ENCODE assay signal across 16 cellular contexts in genomic region chr2:1696472-1696871, GRCh38. TPM values are rescaled to one million over a fixed set of nuclear protein-coding genes. Genes with fewer than 3 reads are reported as not detected.
A peak's percentile ranks its signal among the peaks of the same experiment; 100 is the strongest.
DNase-seq lines count a peak whose midpoint lies in the region; ATAC-seq and TF ChIP-seq lines count a peak whose summit lies in the region.
"Had no signal": no experiment of that assay in that cellular context is flagged by ENCODE, and none has a peak within 500 bp of the region (broad histone marks: within the 10 kb centered on the region; RNA-seq: fewer than 3 reads in every experiment).

No MANE protein-coding gene starts in this region.

- no peaks in the 10 kb centered on the region for H3K27me3 Mint-ChIP-seq in endodermal cell (ENCODE audit: insufficient read depth)
- H3K27me3 Mint-ChIP-seq in activated CD8-positive, alpha-beta T cell treated with anti-CD3 and anti-CD28 coated beads for 36 hours: no peaks in the 10 kb centered on the region
- H3K27me3 Mint-ChIP-seq: CD4-positive, alpha-beta T cell had no signal

- DNase-seq in Panc1 (ENCODE audit: low read depth, low spot score) (no peak), endodermal cell (no peak), osteoblast (ENCODE audit: insufficient read length, low spot score, missing footprints) (peak; percentile 48), epidermal melanocyte (ENCODE audit: insufficient read length, low spot score) (no peak), SK-N-DZ (ENCODE audit: low spot score) (no peak), dedifferentiated amniotic fluid mesenchymal stem cell (ENCODE audit: extremely low spot score) (no peak)
- DNase-seq in activated CD8-positive, alpha-beta T cell treated with anti-CD3 and anti-CD28 coated beads for 36 hours: no peak
- DNase-seq: AML-193; Caco-2; CD4-positive, alpha-beta T cell; DMS153; DMS79; GDM1; GOT3; H9 had no signal

- no peak overlapping the region for H3K9ac ChIP-seq in endodermal cell (ENCODE audit: extremely low read depth, low read length, poor library complexity, severe bottlenecking)

- BruUV-seq in Panc1 (replicated peaks; lab: Mats Ljungman, UMichigan): no TSS peak

- peak overlapping the region; percentile 16 for H3K27ac Mint-ChIP-seq in endodermal cell
- no peak overlapping the region for H3K27ac Mint-ChIP-seq in activated CD8-positive, alpha-beta T cell treated with anti-CD3 and anti-CD28 coated beads for 36 hours
- H3K27ac Mint-ChIP-seq: CD4-positive, alpha-beta T cell; H9 had no signal

- POLR2A ChIA-PET in Panc1 (lab: Charles Lee): no interaction called here
- POLR2A ChIA-PET in activated CD8-positive, alpha-beta T cell treated with anti-CD3 and anti-CD28 coated beads for 36 hours (lab: Charles Lee): no interaction called here

- WGBS in endodermal cell (ENCODE audit: insufficient coverage in 1 of 2, insufficient read length in 1 of 2), 2 experiments: 95 to 100% methylated on average over 2 to 3 of the region's 3 CpGs

- peak overlapping the region; percentile 45; the same call in 1 of the 2 replicates for H3K27ac ChIP-seq in Panc1 (ENCODE audit: low read length)
- no peak overlapping the region for H3K27ac ChIP-seq in endodermal cell (ENCODE audit: low read depth, low read length)
- H3K27ac ChIP-seq in osteoblast (ENCODE audit: low read depth, low read length): no peak overlapping the region
- H3K27ac ChIP-seq: C4-2B had no signal

- peaks cover 17% of the 10 kb centered on the region for H3K36me3 Mint-ChIP-seq in endodermal cell (ENCODE audit: low read depth)
- no peaks in the 10 kb centered on the region for H3K36me3 Mint-ChIP-seq in activated CD8-positive, alpha-beta T cell treated with anti-CD3 and anti-CD28 coated beads for 36 hours (ENCODE audit: low read depth)

- H3K9me3 ChIP-seq in Panc1 (ENCODE audit: control insufficient read depth, insufficient read depth, low read depth, low read length) (no peaks in the 10 kb centered on the region), endodermal cell (ENCODE audit: control insufficient read depth, low read length) (no peaks in the 10 kb centered on the region), osteoblast (ENCODE audit: low read depth, low read length) (no peaks in the 10 kb centered on the region)
- H3K9me3 ChIP-seq: Caco-2 had no signal

- no peaks in the 10 kb centered on the region for H3K36me3 ChIP-seq in Panc1 (ENCODE audit: control insufficient read depth, insufficient read depth, low read length)
- peaks cover 23% of the 10 kb centered on the region for H3K36me3 ChIP-seq in endodermal cell (ENCODE audit: control insufficient read depth, insufficient read depth, low read length)
- H3K36me3 ChIP-seq in osteoblast (ENCODE audit: insufficient read depth, low read length): peaks cover 17% of the 10 kb centered on the region

- peaks cover 24% of the 10 kb centered on the region for H3K4me1 Mint-ChIP-seq in endodermal cell
- no peaks in the 10 kb centered on the region for H3K4me1 Mint-ChIP-seq in activated CD8-positive, alpha-beta T cell treated with anti-CD3 and anti-CD28 coated beads for 36 hours (ENCODE audit: low read depth)

- H3K4me1 ChIP-seq in Panc1 (ENCODE audit: control insufficient read depth, insufficient read depth, low read length): no peaks in the 10 kb centered on the region; the same call in 1 of the 2 replicates
- H3K4me1 ChIP-seq in endodermal cell (ENCODE audit: control insufficient read depth, insufficient read depth, low read length): peaks cover 10% of the 10 kb centered on the region
- H3K4me1 ChIP-seq in osteoblast (ENCODE audit: insufficient read depth, low read length): no peaks in the 10 kb centered on the region
- H3K4me1 ChIP-seq: Caco-2 had no signal

- no peak overlapping the region for H3K4me3 Mint-ChIP-seq in endodermal cell
- no peak overlapping the region for H3K4me3 Mint-ChIP-seq in activated CD8-positive, alpha-beta T cell treated with anti-CD3 and anti-CD28 coated beads for 36 hours
- H3K4me3 Mint-ChIP-seq: CD4-positive, alpha-beta T cell; H9 had no signal

- H2AFZ ChIP-seq in osteoblast (ENCODE audit: low read length): no peak overlapping the region

- ATAC-seq in Panc1: no peak
- ATAC-seq in activated CD8-positive, alpha-beta T cell treated with anti-CD3 and anti-CD28 coated beads for 36 hours: no peak

- no peak overlapping the region for H3K4me2 ChIP-seq in osteoblast (ENCODE audit: insufficient read depth, low read length)

- H4K20me1 ChIP-seq in osteoblast (ENCODE audit: insufficient read depth, low read length): peaks cover 61% of the 10 kb centered on the region

- H3K9me3 Mint-ChIP-seq in endodermal cell: no peaks in the 10 kb centered on the region
- no peaks in the 10 kb centered on the region for H3K9me3 Mint-ChIP-seq in activated CD8-positive, alpha-beta T cell treated with anti-CD3 and anti-CD28 coated beads for 36 hours
- H3K9me3 Mint-ChIP-seq: H9 had no signal

- peaks cover 77% of the 10 kb centered on the region for H3K79me2 ChIP-seq in osteoblast (ENCODE audit: insufficient read depth, low read length)

- no peak overlapping the region for H3K4me3 ChIP-seq in Panc1 (ENCODE audit: low read depth in 2 of 2, low read length in 2 of 2)
- H3K4me3 ChIP-seq in endodermal cell (ENCODE audit: low read length): no peak overlapping the region
- no peak overlapping the region for H3K4me3 ChIP-seq in osteoblast (ENCODE audit: insufficient read depth, low read length)

- H3K27me3 ChIP-seq in Panc1 (ENCODE audit: control insufficient read depth, insufficient read depth, low read length): no peaks in the 10 kb centered on the region
- no peaks in the 10 kb centered on the region for H3K27me3 ChIP-seq in endodermal cell (ENCODE audit: control insufficient read depth, insufficient read depth, low read length, poor library complexity, severe bottlenecking)
- no peaks in the 10 kb centered on the region for H3K27me3 ChIP-seq in osteoblast (ENCODE audit: insufficient read depth, low read length)

- intact Hi-C loops in Panc1 (cut with micrococcal nuclease; ENCODE audit: unreplicated experiment): no loop called here
- intact Hi-C loops in activated CD8-positive, alpha-beta T cell treated with anti-CD3 and anti-CD28 coated beads for 36 hours (cut with micrococcal nuclease): no loop called here

- CTCF ChIA-PET in Panc1 (lab: Charles Lee): no interaction called here
- CTCF ChIA-PET in activated CD8-positive, alpha-beta T cell treated with anti-CD3 and anti-CD28 coated beads for 36 hours (lab: Charles Lee): no interaction called here

- in situ Hi-C loops in Panc1 (cut with HindIII; ENCODE audit: low pct_unique_long_range_greater_than_20kb, low sequenced_read_pairs): no loop called here

- TF ChIP-seq CTCF in Panc1 (IDR thresholded peaks at IDR 0.05) (no peak), endodermal cell (conservative IDR thresholded peaks at IDR 0.05) (no peak), osteoblast (IDR thresholded peaks at IDR 0.05; ENCODE audit: extremely low read depth, low read depth, low read length) (no peak)
- TF ChIP-seq CTCF in activated CD8-positive, alpha-beta T cell treated with anti-CD3 and anti-CD28 coated beads for 36 hours (IDR thresholded peaks at IDR 0.05): no peak

RNA-seq across cellular contexts. Expression of gene PXDN, which starts 47.8 kb away (rescaled TPM):
- 2.5 TPM for total RNA-seq in Panc1 (2021; ENCODE audit: unreplicated experiment)
- polyA plus RNA-seq in Panc1 (2012; ENCODE audit: insufficient read length): 4.5 TPM
- 100 to 1,000 TPM; 212 to 247 TPM for total RNA-seq in endodermal cell
- polyA plus RNA-seq in endodermal cell (2013, experiment 1 of 2): 106 TPM
- 104 TPM for polyA plus RNA-seq in endodermal cell (2013, experiment 2 of 2)
- total RNA-seq in osteoblast: 307 and 324 TPM in 2 replicates
- total RNA-seq in activated CD8-positive, alpha-beta T cell treated with anti-CD3 and anti-CD28 coated beads for 36 hours: under 1 TPM; 0.58 to 0.83 TPM
- polyA plus RNA-seq in SK-N-DZ (2014; cell fraction: cytosol; rRNA removed): 29.4 and 37.6 TPM in 2 replicates
- polyA plus RNA-seq in SK-N-DZ (2014; cell fraction: nucleus; rRNA removed): 65.5 and 125 TPM in 2 replicates

Comparison
In these comparisons a context has a peak if more than half of its experiments do, and no peak if none do; other contexts are left out.
1. RNA of gene PXDN, which starts 47.8 kb away (total RNA-seq): 307 to 324 TPM in osteoblast and 212 to 247 TPM in endodermal cell; 2.5 TPM in Panc1 (single experiment) and 0.58 to 0.83 TPM in activated CD8-positive, alpha-beta T cell treated with anti-CD3 and anti-CD28 coated beads for 36 hours; every median in the first group is over 10 times any median in the second.